1 cellular context compared by ENCODE assay signal in genomic region chrX:73852022-73852421, GRCh38.
TF ChIP-seq lines count a peak whose summit lies in the region.

No MANE protein-coding gene starts in this region.

TF ChIP-seq in K562, 482 proteins besides CTCF, POLR2A, EP300 and RAD21 (continued from another document):
- TF ChIP-seq ETV6 (IDR thresholded peaks at IDR 0.05; ENCODE audit: borderline replicate concordance in 1 of 2, low read depth in 2 of 2, low read length in 1 of 2): no peak
- no peak for TF ChIP-seq ETV6 (CRISPR knock-in tag; IDR thresholded peaks at IDR 0.05; ENCODE audit: borderline replicate concordance)
- no peak for TF ChIP-seq NR0B1 (IDR thresholded peaks at IDR 0.05; ENCODE audit: partially characterized antibody)
- TF ChIP-seq SAFB2 (IDR thresholded peaks at IDR 0.05; ENCODE audit: borderline replicate concordance, low read depth, low read length, severe bottlenecking): no peak
- TF ChIP-seq, protein P1, sequence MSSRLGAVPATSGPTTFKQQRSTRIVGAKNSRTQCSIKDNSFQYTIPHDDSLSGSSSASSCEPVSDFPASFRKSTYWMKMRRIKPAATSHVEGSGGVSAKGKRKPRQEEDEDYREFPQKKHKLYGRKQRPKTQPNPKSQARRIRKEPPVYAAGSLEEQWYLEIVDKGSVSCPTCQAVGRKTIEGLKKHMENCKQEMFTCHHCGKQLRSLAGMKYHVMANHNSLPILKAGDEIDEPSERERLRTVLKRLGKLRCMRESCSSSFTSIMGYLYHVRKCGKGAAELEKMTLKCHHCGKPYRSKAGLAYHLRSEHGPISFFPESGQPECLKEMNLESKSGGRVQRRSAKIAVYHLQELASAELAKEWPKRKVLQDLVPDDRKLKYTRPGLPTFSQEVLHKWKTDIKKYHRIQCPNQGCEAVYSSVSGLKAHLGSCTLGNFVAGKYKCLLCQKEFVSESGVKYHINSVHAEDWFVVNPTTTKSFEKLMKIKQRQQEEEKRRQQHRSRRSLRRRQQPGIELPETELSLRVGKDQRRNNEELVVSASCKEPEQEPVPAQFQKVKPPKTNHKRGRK (tag; IDR thresholded peaks at IDR 0.05): peak; percentile 77
- TF ChIP-seq ZNF668 (CRISPR knock-in tag; IDR thresholded peaks at IDR 0.05): no peak
